ENCODE assay signal across 8 cellular contexts in genomic region chr7:45088821-45089313, GRCh38. TPM values are rescaled to one million over a fixed set of nuclear protein-coding genes. Genes with fewer than 3 reads are reported as not detected.
DNase-seq lines count a peak whose midpoint lies in the region; ATAC-seq, FAIRE-seq and TF ChIP-seq lines count a peak whose summit lies in the region.

TSS of gene NACAD (minus strand) at chr7:45088969. CDS start at chr7:45088894, 75 bp downstream.

- H3K27ac ChIP-seq in DOHH2 (ENCODE audit: low read depth, low read length) (no peak within 1 kb of the TSS), caudate nucleus (ENCODE audit: low read depth, low read length) (peak within 1 kb of the TSS; percentile 99), keratinocyte (ENCODE audit: control insufficient read depth, insufficient read depth, low read length) (no peak within 1 kb of the TSS), skeletal muscle tissue (ENCODE audit: low read depth, low read length) (no peak within 1 kb of the TSS)

- dilution Hi-C loops in keratinocyte (cut with MboI; ENCODE audit: extremely low pct_ligation_motif_present, low sequenced_read_pairs), result no loop called here

- no peaks in the 10 kb centered on the region for H4K20me1 ChIP-seq in DOHH2 (ENCODE audit: control insufficient read depth, insufficient read depth, low read depth, low read length)
- H4K20me1 ChIP-seq in keratinocyte (ENCODE audit: control insufficient read depth, extremely low read depth, insufficient read depth, low read length), result peaks cover 3% of the 10 kb centered on the region

- H3K9ac ChIP-seq in keratinocyte (ENCODE audit: control insufficient read depth, extremely low read depth, insufficient read depth, low read length), result no peak within 1 kb of the TSS
- peak within 1 kb of the TSS; percentile 45 to 69 (median 51) for H3K9ac ChIP-seq in skeletal muscle tissue (ENCODE audit: low read depth in 1 of 3, low read length in 3 of 3)

- ATAC-seq in GM21381 (IDR thresholded peaks at IDR 0.05; ENCODE audit: unreplicated experiment) (no peak), GM21717 (IDR thresholded peaks at IDR 0.05; ENCODE audit: unreplicated experiment) (no peak)

- no peaks in the 10 kb centered on the region for H3K9me2 ChIP-seq in DOHH2 (replicated peaks; ENCODE audit: control insufficient read depth, low read length)

- no peaks in the 10 kb centered on the region for H3K9me1 ChIP-seq in keratinocyte (ENCODE audit: control insufficient read depth, extremely low read depth, insufficient read depth, low read length)

- H3K79me2 ChIP-seq in DOHH2 (ENCODE audit: control insufficient read depth, low read length) (no peaks in the 10 kb centered on the region), keratinocyte (ENCODE audit: control insufficient read depth, insufficient read depth, low read length) (no peaks in the 10 kb centered on the region)

- H3K4me2 ChIP-seq in DOHH2 (ENCODE audit: low read length), result peak within 1 kb of the TSS; percentile 19; the same call in 1 of the 2 replicates
- peak within 1 kb of the TSS; percentile 64 for H3K4me2 ChIP-seq in keratinocyte (ENCODE audit: control insufficient read depth, extremely low read depth, insufficient read depth, low read depth, low read length)

- peak; percentile 79 for DNase-seq in NCI-H2171 treated with DMSO at 0.1 percent for 48 hours (lab: John Stamatoyannopoulos, UW)
- DNase-seq in caudate nucleus (lab: John Stamatoyannopoulos, UW), result peak in 60 of 61 donors; percentile 60 to 99 (median 96)
- DNase-seq in keratinocyte (ENCODE audit: low read depth, low spot score), result no peak
- no peak for DNase-seq in GM12891 (ENCODE audit: insufficient read length, low spot score)

- no peak within 1 kb of the TSS for H3K4me3 ChIP-seq in DOHH2 (ENCODE audit: low read length)
- H3K4me3 ChIP-seq in keratinocyte (ENCODE audit: control insufficient read depth in 2 of 3, extremely low read depth in 1 of 3, insufficient read depth in 2 of 3, low read depth in 1 of 3, low read length in 3 of 3), result peak within 1 kb of the TSS; percentile 30 to 61 (median 56)
- peak within 1 kb of the TSS; percentile 66 to 72 (median 66) for H3K4me3 ChIP-seq in skeletal muscle tissue (ENCODE audit: low read length in 3 of 3)

- H3K36me3 ChIP-seq in DOHH2 (ENCODE audit: control insufficient read depth, low read length), result no peaks in the 10 kb centered on the region
- H3K36me3 ChIP-seq in keratinocyte (ENCODE audit: control insufficient read depth in 2 of 2, extremely low read depth in 1 of 2, insufficient read depth in 2 of 2, low read length in 2 of 2), result no peaks in the 10 kb centered on the region
- no peaks in the 10 kb centered on the region for H3K36me3 ChIP-seq in skeletal muscle tissue (ENCODE audit: control insufficient read depth in 3 of 3, insufficient read depth in 3 of 3, low read length in 3 of 3)

- peaks cover 20% of the 10 kb centered on the region for H3K27me3 ChIP-seq in DOHH2 (ENCODE audit: control insufficient read depth, low read length)
- H3K27me3 ChIP-seq in keratinocyte (ENCODE audit: control insufficient read depth, extremely low read depth, insufficient read depth, low read length), result no peaks in the 10 kb centered on the region
- H3K27me3 ChIP-seq in skeletal muscle tissue (ENCODE audit: control insufficient read depth in 3 of 3, insufficient read depth in 3 of 3, low read length in 3 of 3), result peaks cover 0 to 8% (median 7%) of the 10 kb centered on the region in 3 donors

- no peak for TF ChIP-seq POLR2A in GM12891 (IDR thresholded peaks at IDR 0.05; ENCODE audit: low read depth, low read length)

- peak within 1 kb of the TSS; percentile 62 for H2AFZ ChIP-seq in keratinocyte (ENCODE audit: control insufficient read depth, low read length)

- TF ChIP-seq CTCF in DOHH2 (IDR thresholded peaks at IDR 0.05; ENCODE audit: low read depth, low read length, poor library complexity, severe bottlenecking) (no peak), keratinocyte (optimal IDR thresholded peaks at IDR 0.05 in 1 of 3, IDR thresholded peaks at IDR 0.05 in 1 of 3, conservative IDR thresholded peaks at IDR 0.05 in 1 of 3; ENCODE audit: extremely low read depth in 1 of 3, insufficient read depth in 2 of 3, low read length in 3 of 3) (no peak)

- FAIRE-seq in keratinocyte (lab: Jason Lieb, UNC), result no peak
- FAIRE-seq in GM12891 (lab: Jason Lieb, UNC), result no peak

- no peaks in the 10 kb centered on the region for H3K4me1 ChIP-seq in DOHH2 (ENCODE audit: control insufficient read depth, low read length)
- H3K4me1 ChIP-seq in keratinocyte (ENCODE audit: control insufficient read depth, extremely low read depth, insufficient read depth, low read length), result peaks cover 12% of the 10 kb centered on the region
- peaks cover 0 to 5% (median 0%) of the 10 kb centered on the region in 3 donors for H3K4me1 ChIP-seq in skeletal muscle tissue (ENCODE audit: control insufficient read depth in 3 of 3, insufficient read depth in 3 of 3, low read length in 3 of 3)

- no peaks in the 10 kb centered on the region for H3F3A ChIP-seq in DOHH2 (ENCODE audit: control insufficient read depth, insufficient read depth)

- H3K9me3 ChIP-seq in DOHH2 (ENCODE audit: control insufficient read depth, insufficient read depth, low read length) (no peaks in the 10 kb centered on the region), keratinocyte (ENCODE audit: control insufficient read depth, low read depth, low read length) (no peaks in the 10 kb centered on the region), skeletal muscle tissue (ENCODE audit: control insufficient read depth in 3 of 3, low read length in 3 of 3) (no peaks in the 10 kb centered on the region)

TF ChIP-seq in GM12891, 5 proteins besides CTCF, POLR2A, EP300 and RAD21:
- TF ChIP-seq PAX5 (IDR thresholded peaks at IDR 0.05; ENCODE audit: insufficient read depth, low read length, severe bottlenecking) (no peak), POLR2AphosphoS5 (IDR thresholded peaks at IDR 0.05; ENCODE audit: low read depth, low read length) (no peak), POU2F2 (IDR thresholded peaks at IDR 0.05; ENCODE audit: low read depth, low read length) (no peak), TAF1 (IDR thresholded peaks at IDR 0.05; ENCODE audit: low read depth, low read length) (no peak), SPI1 (IDR thresholded peaks at IDR 0.05; ENCODE audit: low read depth, low read length) (no peak)

RNA-seq across cellular contexts. Expression of gene NACAD, which starts in this region (rescaled TPM):
- polyA plus RNA-seq in keratinocyte, result 0.10 to 0.25 TPM (median 0.14 TPM) in 3 replicates
- not detected for polyA plus RNA-seq in keratinocyte (2011; ENCODE audit: low read depth)
- polyA plus RNA-seq in keratinocyte (2011; cell fraction: cytosol; rRNA removed), result 0.17 and 0.38 TPM in 2 replicates
- polyA plus RNA-seq in keratinocyte (2011; cell fraction: nucleus; rRNA removed), result 0.36 and 0.67 TPM in 2 replicates
- polyA plus RNA-seq in keratinocyte (2012; ENCODE audit: low replicate concordance), result 2.1 TPM in 1 of 2 replicates, not detected in the other
- polyA minus RNA-seq in keratinocyte, result 0.13 to 5.0 TPM (median 0.23 TPM) in 3 replicates
- 0.96 TPM for polyA minus RNA-seq in keratinocyte (2011; cell fraction: cytosol; rRNA and poly(A)+ RNA removed)
- 0.53 and 0.85 TPM in 2 replicates for polyA minus RNA-seq in keratinocyte (2011; cell fraction: nucleus; rRNA and poly(A)+ RNA removed)
- total RNA-seq in skeletal muscle tissue, result 1.0 TPM
- 0.03 TPM for polyA plus RNA-seq in GM12891 (2012; ENCODE audit: low read depth, missing spikeins)

Comparison
In these comparisons a context has a peak if more than half of its experiments do, and no peak if none do; other contexts are left out.
1. DNase-seq: peak in NCI-H2171 treated with DMSO at 0.1 percent for 48 hours (single experiment) and caudate nucleus (60 of 61); none in keratinocyte (single experiment) and GM12891 (single experiment).